ENCODE assay signal across 1 cellular context in genomic region chr7:92809397-92810241, GRCh38.
TF ChIP-seq lines count a peak whose summit lies in the region.

No MANE protein-coding gene starts in this region.

TF ChIP-seq in K562, 482 proteins besides CTCF, POLR2A, EP300 and RAD21 (continued from another document and continues in another):
- TF ChIP-seq RERE (CRISPR knock-in tag; IDR thresholded peaks at IDR 0.05; ENCODE audit: borderline replicate concordance) (no peak), FOXO4 (CRISPR knock-in tag; IDR thresholded peaks at IDR 0.05) (no peak), RB1 (IDR thresholded peaks at IDR 0.05; ENCODE audit: low read depth) (no peak), EGR1 (conservative IDR thresholded peaks at IDR 0.05) (no peak), ETS2 (tag; IDR thresholded peaks at IDR 0.05; ENCODE audit: borderline replicate concordance, poor library complexity, severe bottlenecking) (no peak), PHF21A (IDR thresholded peaks at IDR 0.05; ENCODE audit: borderline replicate concordance, low read depth) (no peak), ZNF24 (IDR thresholded peaks at IDR 0.05) (0 out of 2 replicates have a peak, but pooled peaks have one; percentile 35), TEAD2 (tag; IDR thresholded peaks at IDR 0.05) (0 out of 2 replicates have a peak, but pooled peaks have one; percentile 11), SETDB1 (IDR thresholded peaks at IDR 0.05; ENCODE audit: low read length) (no peak), ZNF3 (CRISPR knock-in tag; IDR thresholded peaks at IDR 0.05) (no peak), ZNF408 (CRISPR knock-in tag; IDR thresholded peaks at IDR 0.05; ENCODE audit: low read depth) (no peak), BRD9 (IDR thresholded peaks at IDR 0.05; ENCODE audit: low read depth, partially characterized antibody) (peak; percentile 66), ZNF780A (CRISPR knock-in tag; IDR thresholded peaks at IDR 0.05) (no peak), SREBF1 (IDR thresholded peaks at IDR 0.05; ENCODE audit: borderline replicate concordance, low read depth, low read length) (no peak), MXI1 (IDR thresholded peaks at IDR 0.05; ENCODE audit: low read depth, low read length) (no peak), HDAC2 (IDR thresholded peaks at IDR 0.05) (peak; percentile 81), CBFB (CRISPR knock-in tag; IDR thresholded peaks at IDR 0.05) (no peak), CBX8 (IDR thresholded peaks at IDR 0.05; ENCODE audit: borderline replicate concordance, extremely low read depth, low read depth, low read length, poor library complexity, severe bottlenecking) (no peak), SMARCB1 (IDR thresholded peaks at IDR 0.05; ENCODE audit: insufficient read length, low read depth) (no peak), E2F5 (CRISPR knock-in tag; IDR thresholded peaks at IDR 0.05) (no peak), ARID4B (CRISPR knock-in tag; IDR thresholded peaks at IDR 0.05) (no peak), FOXP4 (CRISPR knock-in tag; IDR thresholded peaks at IDR 0.05; ENCODE audit: borderline replicate concordance) (no peak), ZNF140 (CRISPR knock-in tag; IDR thresholded peaks at IDR 0.05) (no peak), KLF13 (tag; IDR thresholded peaks at IDR 0.05; ENCODE audit: borderline replicate concordance, low read depth) (peak; percentile 20; the same call in 1 of the 2 replicates), ARID2 (IDR thresholded peaks at IDR 0.05) (no peak; the same call in 1 of the 2 replicates), GATA2 (CRISPR knock-in tag; IDR thresholded peaks at IDR 0.05) (no peak; the same call in 1 of the 2 replicates), JUN (IDR thresholded peaks at IDR 0.05; ENCODE audit: borderline replicate concordance, low read depth, low read length) (peak; percentile 82; the same call in 1 of the 2 replicates), JUN (CRISPR knock-in tag; IDR thresholded peaks at IDR 0.05; ENCODE audit: borderline replicate concordance) (no peak), SRSF9 (IDR thresholded peaks at IDR 0.05; ENCODE audit: borderline replicate concordance, low read depth, low read length) (no peak), U2AF2 (optimal IDR thresholded peaks at IDR 0.05; ENCODE audit: low read depth, low read length) (no peak), ZBTB5 (IDR thresholded peaks at IDR 0.05) (no peak), ZBED1 (IDR thresholded peaks at IDR 0.05) (no peak), NBN (IDR thresholded peaks at IDR 0.05; ENCODE audit: low read depth) (peak; percentile 95), CHD2 (IDR thresholded peaks at IDR 0.05; ENCODE audit: low read depth, low read length) (no peak), NFE2 (IDR thresholded peaks at IDR 0.05; ENCODE audit: low read depth) (peak; percentile 100), FOXK2 (conservative IDR thresholded peaks at IDR 0.05 in 1 of 2, IDR thresholded peaks at IDR 0.05 in 1 of 2; ENCODE audit: low read depth in 2 of 2) (no peak), NCOA4 (IDR thresholded peaks at IDR 0.05; ENCODE audit: partially characterized antibody) (no peak)
- TF ChIP-seq, protein P1, sequence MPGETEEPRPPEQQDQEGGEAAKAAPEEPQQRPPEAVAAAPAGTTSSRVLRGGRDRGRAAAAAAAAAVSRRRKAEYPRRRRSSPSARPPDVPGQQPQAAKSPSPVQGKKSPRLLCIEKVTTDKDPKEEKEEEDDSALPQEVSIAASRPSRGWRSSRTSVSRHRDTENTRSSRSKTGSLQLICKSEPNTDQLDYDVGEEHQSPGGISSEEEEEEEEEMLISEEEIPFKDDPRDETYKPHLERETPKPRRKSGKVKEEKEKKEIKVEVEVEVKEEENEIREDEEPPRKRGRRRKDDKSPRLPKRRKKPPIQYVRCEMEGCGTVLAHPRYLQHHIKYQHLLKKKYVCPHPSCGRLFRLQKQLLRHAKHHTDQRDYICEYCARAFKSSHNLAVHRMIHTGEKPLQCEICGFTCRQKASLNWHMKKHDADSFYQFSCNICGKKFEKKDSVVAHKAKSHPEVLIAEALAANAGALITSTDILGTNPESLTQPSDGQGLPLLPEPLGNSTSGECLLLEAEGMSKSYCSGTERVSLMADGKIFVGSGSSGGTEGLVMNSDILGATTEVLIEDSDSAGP (CRISPR knock-in tag; IDR thresholded peaks at IDR 0.05): no peak
- TF ChIP-seq, protein P2, sequence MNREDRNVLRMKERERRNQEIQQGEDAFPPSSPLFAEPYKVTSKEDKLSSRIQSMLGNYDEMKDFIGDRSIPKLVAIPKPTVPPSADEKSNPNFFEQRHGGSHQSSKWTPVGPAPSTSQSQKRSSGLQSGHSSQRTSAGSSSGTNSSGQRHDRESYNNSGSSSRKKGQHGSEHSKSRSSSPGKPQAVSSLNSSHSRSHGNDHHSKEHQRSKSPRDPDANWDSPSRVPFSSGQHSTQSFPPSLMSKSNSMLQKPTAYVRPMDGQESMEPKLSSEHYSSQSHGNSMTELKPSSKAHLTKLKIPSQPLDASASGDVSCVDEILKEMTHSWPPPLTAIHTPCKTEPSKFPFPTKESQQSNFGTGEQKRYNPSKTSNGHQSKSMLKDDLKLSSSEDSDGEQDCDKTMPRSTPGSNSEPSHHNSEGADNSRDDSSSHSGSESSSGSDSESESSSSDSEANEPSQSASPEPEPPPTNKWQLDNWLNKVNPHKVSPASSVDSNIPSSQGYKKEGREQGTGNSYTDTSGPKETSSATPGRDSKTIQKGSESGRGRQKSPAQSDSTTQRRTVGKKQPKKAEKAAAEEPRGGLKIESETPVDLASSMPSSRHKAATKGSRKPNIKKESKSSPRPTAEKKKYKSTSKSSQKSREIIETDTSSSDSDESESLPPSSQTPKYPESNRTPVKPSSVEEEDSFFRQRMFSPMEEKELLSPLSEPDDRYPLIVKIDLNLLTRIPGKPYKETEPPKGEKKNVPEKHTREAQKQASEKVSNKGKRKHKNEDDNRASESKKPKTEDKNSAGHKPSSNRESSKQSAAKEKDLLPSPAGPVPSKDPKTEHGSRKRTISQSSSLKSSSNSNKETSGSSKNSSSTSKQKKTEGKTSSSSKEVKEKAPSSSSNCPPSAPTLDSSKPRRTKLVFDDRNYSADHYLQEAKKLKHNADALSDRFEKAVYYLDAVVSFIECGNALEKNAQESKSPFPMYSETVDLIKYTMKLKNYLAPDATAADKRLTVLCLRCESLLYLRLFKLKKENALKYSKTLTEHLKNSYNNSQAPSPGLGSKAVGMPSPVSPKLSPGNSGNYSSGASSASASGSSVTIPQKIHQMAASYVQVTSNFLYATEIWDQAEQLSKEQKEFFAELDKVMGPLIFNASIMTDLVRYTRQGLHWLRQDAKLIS (CRISPR knock-in tag; IDR thresholded peaks at IDR 0.05): peak; percentile 23; the same call in 1 of the 2 replicates
